14 cellular contexts compared by ENCODE assay signal in genomic region chr10:809671-810350, GRCh38.
DNase-seq lines count a peak whose midpoint lies in the region; ATAC-seq and TF ChIP-seq lines count a peak whose summit lies in the region.
"Had no signal": no experiment of that assay in that cellular context is flagged by ENCODE, and none has a peak within 500 bp of the region (broad histone marks: within the 10 kb centered on the region; RNA-seq: fewer than 3 reads in every experiment).

No MANE protein-coding gene starts in this region.

- H3K9me3 ChIP-seq in HCT116 (ENCODE audit: control insufficient read depth in 1 of 2, insufficient read depth in 1 of 2, low read depth in 1 of 2, low read length in 2 of 2) = no peaks in the 10 kb centered on the region
- H3K9me3 ChIP-seq: BE2C had no signal

- no peak for TF ChIP-seq RAD21 in HCT116 (IDR thresholded peaks at IDR 0.05; ENCODE audit: low read depth)

- peaks cover 37 to 45% of the 10 kb centered on the region in 2 experiments for H3K36me3 ChIP-seq in HCT116 (ENCODE audit: control insufficient read depth in 1 of 2, insufficient read depth in 2 of 2, low read length in 2 of 2)

- no peak overlapping the region for H3K4me2 ChIP-seq in HCT116 (ENCODE audit: low read length)
- H3K4me2 ChIP-seq: KMS-11 had no signal

- CTCF ChIA-PET in HCT116 (lab: Charles Lee) = interaction anchor here (1.2 kb wide), 1 partner anchor 399 kb away, joined by 3 read pairs; no protein-coding TSS in a partner anchor

- H3K27me3 ChIP-seq in HCT116 (ENCODE audit: insufficient read depth, low read length) = no peaks in the 10 kb centered on the region
- H3K27me3 ChIP-seq: BE2C had no signal

- H3K4me1 ChIP-seq in HCT116 (ENCODE audit: control insufficient read depth in 1 of 2, insufficient read depth in 2 of 2, low read length in 2 of 2) = no peaks in the 10 kb centered on the region
- H3K4me1 ChIP-seq: BE2C had no signal

- H3K27ac Mint-ChIP-seq in brain (peak overlapping the region in 3 of 5 experiments; percentile 16 to 80 (median 41)), neural crest cell (ENCODE audit: unreplicated experiment) (peak overlapping the region; percentile 62)

- H3K79me2 ChIP-seq in HCT116 (ENCODE audit: insufficient read depth, low read length) = no peaks in the 10 kb centered on the region; the same call in 1 of the 2 replicates

- no peak overlapping the region for H3K4me3 ChIP-seq in HCT116 (replicated peaks in 1 of 2; ENCODE audit: low read depth in 1 of 2, low read length in 2 of 2)

- DNase-seq in HCT116 (ENCODE audit: low read depth, low spot score) (no peak), left cardiac atrium (peak; percentile 45), neural crest cell (ENCODE audit: low read depth, low spot score) (no peak), DMS153 treated with DMSO at 0.1 percent for 48 hours (lab: John Stamatoyannopoulos, UW; ENCODE audit: unreplicated experiment) (no peak), NCI-H2029 (lab: John Stamatoyannopoulos, UW) (no peak)
- DNase-seq: DMS79, H9, NCI-H1092 treated with DMSO at 0.1 percent for 48 hours, NCI-H524 treated with DMSO at 0.1 percent for 48 hours had no signal

- intact Hi-C loops in HCT116 (cut with micrococcal nuclease) = loop anchor here (1.0 kb wide), 1 partner anchor 299 kb away; no protein-coding TSS in a partner anchor
- intact Hi-C loops in left cardiac atrium (cut with DNase I) = no loop called here

- no peak overlapping the region for H2AFZ ChIP-seq in HCT116 (ENCODE audit: low read depth, low read length, poor library complexity, severe bottlenecking)

- H3K9me3 Mint-ChIP-seq in brain = no peaks in the 10 kb centered on the region
- no peaks in the 10 kb centered on the region for H3K9me3 Mint-ChIP-seq in neural crest cell
- H3K9me3 Mint-ChIP-seq: H9 had no signal

- H3K4me1 Mint-ChIP-seq in brain = no peaks in the 10 kb centered on the region
- H3K4me1 Mint-ChIP-seq in neural crest cell = no peaks in the 10 kb centered on the region

- H3K27ac ChIP-seq in HCT116 (ENCODE audit: low read depth, low read length) = no peak overlapping the region
- H3K27ac ChIP-seq: KMS-11 had no signal

- no peaks in the 10 kb centered on the region for H4K20me1 ChIP-seq in HCT116 (ENCODE audit: insufficient read depth)

- H3K27me3 Mint-ChIP-seq in brain (no peaks in the 10 kb centered on the region), neural crest cell (ENCODE audit: low read depth) (no peaks in the 10 kb centered on the region)

- no peak for TF ChIP-seq POLR2A in HCT116 (IDR thresholded peaks at IDR 0.05; ENCODE audit: borderline replicate concordance, extremely low read depth, insufficient read depth, insufficient read length)

- H3K9me2 ChIP-seq in HCT116 (ENCODE audit: insufficient read depth) = no peaks in the 10 kb centered on the region

- RAD21 ChIA-PET in HCT116 (lab: Charles Lee; ENCODE audit: low non-redundant PET in 1 of 2, low total read pairs in 2 of 2, uncharacterized antibody in 2 of 2, unreplicated experiment in 2 of 2) = no interaction called here

- POLR2A ChIA-PET in HCT116 (lab: Charles Lee) = no interaction called here

- TF ChIP-seq CTCF in HCT116 (IDR thresholded peaks at IDR 0.05 in 2 of 3, conservative IDR thresholded peaks at IDR 0.05 in 1 of 3; ENCODE audit: borderline replicate concordance in 1 of 3, insufficient read depth in 1 of 3, low read depth in 2 of 3, low read length in 2 of 3) (no peak), brain (conservative IDR thresholded peaks at IDR 0.05) (no peak), neural crest cell (conservative IDR thresholded peaks at IDR 0.05) (no peak)

- BruUV-seq in HCT116 (replicated peaks; lab: Mats Ljungman, UMichigan) = TSS peak; percentile 19

- no peak for ATAC-seq in HCT116
- peak; percentile 79 to 81 for ATAC-seq in left cardiac atrium
- no peak for ATAC-seq in GM21390 (IDR thresholded peaks at IDR 0.05; ENCODE audit: unreplicated experiment)
- no peak for ATAC-seq in HG03039 (IDR thresholded peaks at IDR 0.05; ENCODE audit: unreplicated experiment)

- H3K9ac ChIP-seq in HCT116 (ENCODE audit: low read length) = no peak overlapping the region
- H3K9ac ChIP-seq: KMS-11 had no signal

- H3K36me3 Mint-ChIP-seq in brain (peaks cover 51% of the 10 kb centered on the region), neural crest cell (ENCODE audit: low read depth) (peaks cover 18% of the 10 kb centered on the region)

- H3K4me3 Mint-ChIP-seq in brain (no peak overlapping the region), neural crest cell (no peak overlapping the region)
- H3K4me3 Mint-ChIP-seq: H9 had no signal

TF ChIP-seq in HCT116, 20 proteins besides CTCF, POLR2A, EP300 and RAD21:
- no peak for TF ChIP-seq EGR1 (IDR thresholded peaks at IDR 0.05; ENCODE audit: low read depth)
- TF ChIP-seq MAX (IDR thresholded peaks at IDR 0.05) = no peak
- TF ChIP-seq FOSL1 (IDR thresholded peaks at IDR 0.05; ENCODE audit: low read depth) = no peak
- TF ChIP-seq REST (IDR thresholded peaks at IDR 0.05; ENCODE audit: low read depth) = no peak
- no peak for TF ChIP-seq TCF7L2 (IDR thresholded peaks at IDR 0.05; ENCODE audit: borderline replicate concordance, extremely low read depth, insufficient read depth, insufficient read length)
- no peak for TF ChIP-seq ZFX (IDR thresholded peaks at IDR 0.05)
- no peak for TF ChIP-seq ATF3 (IDR thresholded peaks at IDR 0.05)
- TF ChIP-seq SP1 (IDR thresholded peaks at IDR 0.05; ENCODE audit: low read depth) = no peak
TF ChIP-seq in HCT116: peak in this region for 0.

Comparison
In these comparisons a context has a peak if more than half of its experiments do, and no peak if none do; other contexts are left out.
1. ATAC-seq: peak in left cardiac atrium (2 of 2); none in HCT116 (single experiment), GM21390 (single experiment) and HG03039 (single experiment).